Comparison of ENCODE assay signal across 13 cellular contexts in the genomic region with DNA sequence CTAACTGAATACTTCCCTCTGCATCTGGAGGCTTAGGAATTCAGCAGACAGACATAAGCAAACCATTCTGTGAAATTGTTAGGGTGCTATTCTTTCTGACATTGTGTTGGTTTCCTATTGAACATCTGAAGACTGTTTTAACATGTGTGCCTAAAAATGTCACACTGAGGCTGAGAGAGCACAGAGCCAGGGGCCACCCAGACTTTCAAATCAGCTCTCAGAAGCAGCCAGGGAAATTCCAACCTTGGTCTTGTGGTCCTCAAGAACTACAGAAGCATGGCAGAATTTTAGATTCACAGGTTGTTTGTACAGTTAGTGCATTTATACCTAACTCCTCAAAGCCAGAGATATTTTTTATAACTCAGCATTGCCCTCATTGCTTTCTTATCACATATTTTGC.
DNase-seq lines count a peak whose midpoint lies in the region; ATAC-seq and TF ChIP-seq lines count a peak whose summit lies in the region.
"Had no signal": no experiment of that assay in that cellular context is flagged by ENCODE, and none has a peak within 500 bp of the region (broad histone marks: within the 10 kb centered on the region; RNA-seq: fewer than 3 reads in every experiment).

No MANE protein-coding gene starts in this region.

- H3K4me2 ChIP-seq in SK-N-SH: no peak overlapping the region
- H3K4me2 ChIP-seq: BLaER1 treated with 17β-estradiol and CSF1 and Interleukin-3, amounts not matched to agents 10 nM and 100 nM had no signal

- no peak overlapping the region for H3K27ac ChIP-seq in SK-N-SH (ENCODE audit: low read depth in 2 of 2, low read length in 1 of 2)
- H3K27ac ChIP-seq: BLaER1 treated with 17β-estradiol and CSF1 and Interleukin-3, amounts not matched to agents 10 nM and 100 nM; thoracic aorta; VCaP had no signal

- DNase-seq in GM10266 (ENCODE audit: extremely low spot score) (peak; percentile 17), SK-N-SH (no peak), COLO829 (ENCODE audit: low spot score) (no peak), Caco-2 (no peak)
- DNase-seq in activated naive CD4-positive, alpha-beta T cell treated with anti-CD3 and anti-CD28 coated beads, Interleukin-2, amount 50 U/mL, for 72 hours (ENCODE audit: low spot score in 2 of 2): peak in 1 of 2 donors; percentile 13
- DNase-seq: NCI-H1092 had no signal

- peak overlapping the region; percentile 86 to 88 for H3K27ac Mint-ChIP-seq in activated naive CD4-positive, alpha-beta T cell treated with anti-CD3 and anti-CD28 coated beads, Interleukin-2, amount 50 U/mL, for 72 hours
- H3K27ac Mint-ChIP-seq in Caco-2 (ENCODE audit: unreplicated experiment): no peak overlapping the region

- H3K27me3 Mint-ChIP-seq in Caco-2 (ENCODE audit: insufficient read depth, unreplicated experiment): no peaks in the 10 kb centered on the region

- peaks cover 5 to 7% of the 10 kb centered on the region in 2 donors for H3K9me3 Mint-ChIP-seq in activated naive CD4-positive, alpha-beta T cell treated with anti-CD3 and anti-CD28 coated beads, Interleukin-2, amount 50 U/mL, for 72 hours
- H3K9me3 Mint-ChIP-seq in Caco-2 (ENCODE audit: unreplicated experiment): peaks cover 3% of the 10 kb centered on the region

- H3K79me2 ChIP-seq in SK-N-SH (ENCODE audit: insufficient read depth): no peaks in the 10 kb centered on the region

- no peaks in the 10 kb centered on the region for H3F3A ChIP-seq in SK-N-SH (replicated peaks; ENCODE audit: insufficient read depth)

- ATAC-seq in GM19397 (IDR thresholded peaks at IDR 0.05; ENCODE audit: unreplicated experiment) (peak; percentile 86), HG03064 (IDR thresholded peaks at IDR 0.05; ENCODE audit: low read depth, unreplicated experiment) (peak; percentile 65), GM18498 (IDR thresholded peaks at IDR 0.05; ENCODE audit: unreplicated experiment) (no peak)
- ATAC-seq in activated naive CD4-positive, alpha-beta T cell treated with anti-CD3 and anti-CD28 coated beads, Interleukin-2, amount 50 U/mL, for 72 hours: peak; percentile 83 to 85
- ATAC-seq: esophagus mucosa had no signal

- no peak for TF ChIP-seq RAD21 in SK-N-SH (IDR thresholded peaks at IDR 0.05; ENCODE audit: low read length)

- BruUV-seq in Caco-2 (replicated peaks; lab: Mats Ljungman, UMichigan): no TSS peak

- H3K4me3 ChIP-seq in SK-N-SH (ENCODE audit: low read depth in 2 of 2, low read length in 1 of 2) (no peak overlapping the region), Caco-2 (ENCODE audit: low read depth, low read length) (no peak overlapping the region)
- H3K4me3 ChIP-seq: BLaER1 treated with 17β-estradiol and CSF1 and Interleukin-3, amounts not matched to agents 10 nM and 100 nM; thoracic aorta had no signal

- H2AFZ ChIP-seq in SK-N-SH (ENCODE audit: low read depth): no peak overlapping the region

- CTCF ChIA-PET in SK-N-SH (lab: Yijun Ruan, JAX): no interaction called here
- CTCF ChIA-PET in Caco-2 (lab: Charles Lee): no interaction called here

- H3K9ac ChIP-seq in SK-N-SH: no peak overlapping the region
- H3K9ac ChIP-seq: BLaER1 treated with 17β-estradiol and CSF1 and Interleukin-3, amounts not matched to agents 10 nM and 100 nM had no signal

- H3K36me3 Mint-ChIP-seq in activated naive CD4-positive, alpha-beta T cell treated with anti-CD3 and anti-CD28 coated beads, Interleukin-2, amount 50 U/mL, for 72 hours: peaks cover 12 to 17% of the 10 kb centered on the region in 2 donors
- H3K36me3 Mint-ChIP-seq in Caco-2 (ENCODE audit: insufficient read depth, unreplicated experiment): no peaks in the 10 kb centered on the region

- POLR2A ChIA-PET in SK-N-SH (lab: Yijun Ruan, JAX) (no interaction called here), Caco-2 (lab: Charles Lee) (no interaction called here)

- H3K4me1 Mint-ChIP-seq in Caco-2 (ENCODE audit: low read depth, unreplicated experiment): no peaks in the 10 kb centered on the region

- H3K9me3 ChIP-seq in SK-N-SH (no peaks in the 10 kb centered on the region), Caco-2 (no peaks in the 10 kb centered on the region)
- H3K9me3 ChIP-seq: thoracic aorta had no signal

- H3K36me3 ChIP-seq in SK-N-SH (replicated peaks in 1 of 2; ENCODE audit: control insufficient read depth in 1 of 2, insufficient read depth in 2 of 2, low read length in 1 of 2) (no peaks in the 10 kb centered on the region), Caco-2 (ENCODE audit: control insufficient read depth, insufficient read depth, low read length) (no peaks in the 10 kb centered on the region)
- H3K36me3 ChIP-seq: BLaER1 treated with 17β-estradiol and CSF1 and Interleukin-3, amounts not matched to agents 10 nM and 100 nM; thoracic aorta had no signal

- no peaks in the 10 kb centered on the region for H4K20me1 ChIP-seq in SK-N-SH (ENCODE audit: insufficient read depth)
- H4K20me1 ChIP-seq: BLaER1 treated with 17β-estradiol and CSF1 and Interleukin-3, amounts not matched to agents 10 nM and 100 nM had no signal

- TF ChIP-seq EP300 in SK-N-SH (IDR thresholded peaks at IDR 0.05; ENCODE audit: borderline replicate concordance in 1 of 2, low read depth in 1 of 2, low read length in 1 of 2): no peak

- intact Hi-C loops in Caco-2 (cut with micrococcal nuclease; ENCODE audit: unreplicated experiment): no loop called here

- no peak for TF ChIP-seq CTCF in GM10266 (IDR thresholded peaks at IDR 0.05; ENCODE audit: control insufficient read depth, insufficient read depth, low read depth, missing control alignments)
- TF ChIP-seq CTCF in SK-N-SH (IDR thresholded peaks at IDR 0.05): no peak
- no peak for TF ChIP-seq CTCF in Caco-2 (IDR thresholded peaks at IDR 0.05; ENCODE audit: insufficient read depth in 1 of 2, low read depth in 1 of 2, low read length in 1 of 2, severe bottlenecking in 1 of 2, unreplicated experiment in 1 of 2)

- H3K27me3 ChIP-seq in SK-N-SH (ENCODE audit: insufficient read depth): no peaks in the 10 kb centered on the region
- no peaks in the 10 kb centered on the region for H3K27me3 ChIP-seq in Caco-2 (replicated peaks; ENCODE audit: control insufficient read depth, insufficient read depth, low read length)

- no peak overlapping the region for H3K4me3 Mint-ChIP-seq in Caco-2 (ENCODE audit: unreplicated experiment)

- no peaks in the 10 kb centered on the region for H3K9me2 ChIP-seq in SK-N-SH

- H3K4me1 ChIP-seq in SK-N-SH (ENCODE audit: control insufficient read depth in 1 of 2, insufficient read depth in 2 of 2, low read depth in 1 of 2, low read length in 1 of 2) (no peaks in the 10 kb centered on the region; a peak in 1 of 4 replicates), Caco-2 (no peaks in the 10 kb centered on the region)

TF ChIP-seq in SK-N-SH, 30 proteins besides CTCF, POLR2A, EP300 and RAD21:
- TF ChIP-seq MXI1 (IDR thresholded peaks at IDR 0.05; ENCODE audit: low read depth, low read length): no peak
- no peak for TF ChIP-seq CHD2 (IDR thresholded peaks at IDR 0.05; ENCODE audit: low read length, partially characterized antibody)
- TF ChIP-seq, protein P1, sequence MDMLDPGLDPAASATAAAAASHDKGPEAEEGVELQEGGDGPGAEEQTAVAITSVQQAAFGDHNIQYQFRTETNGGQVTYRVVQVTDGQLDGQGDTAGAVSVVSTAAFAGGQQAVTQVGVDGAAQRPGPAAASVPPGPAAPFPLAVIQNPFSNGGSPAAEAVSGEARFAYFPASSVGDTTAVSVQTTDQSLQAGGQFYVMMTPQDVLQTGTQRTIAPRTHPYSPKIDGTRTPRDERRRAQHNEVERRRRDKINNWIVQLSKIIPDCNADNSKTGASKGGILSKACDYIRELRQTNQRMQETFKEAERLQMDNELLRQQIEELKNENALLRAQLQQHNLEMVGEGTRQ (IDR thresholded peaks at IDR 0.05; ENCODE audit: borderline replicate concordance, low read depth, low read length): no peak
- TF ChIP-seq, protein P2, sequence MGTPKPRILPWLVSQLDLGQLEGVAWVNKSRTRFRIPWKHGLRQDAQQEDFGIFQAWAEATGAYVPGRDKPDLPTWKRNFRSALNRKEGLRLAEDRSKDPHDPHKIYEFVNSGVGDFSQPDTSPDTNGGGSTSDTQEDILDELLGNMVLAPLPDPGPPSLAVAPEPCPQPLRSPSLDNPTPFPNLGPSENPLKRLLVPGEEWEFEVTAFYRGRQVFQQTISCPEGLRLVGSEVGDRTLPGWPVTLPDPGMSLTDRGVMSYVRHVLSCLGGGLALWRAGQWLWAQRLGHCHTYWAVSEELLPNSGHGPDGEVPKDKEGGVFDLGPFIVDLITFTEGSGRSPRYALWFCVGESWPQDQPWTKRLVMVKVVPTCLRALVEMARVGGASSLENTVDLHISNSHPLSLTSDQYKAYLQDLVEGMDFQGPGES (IDR thresholded peaks at IDR 0.05; ENCODE audit: low read depth, low read length): no peak
- no peak for TF ChIP-seq RFX5 (IDR thresholded peaks at IDR 0.05; ENCODE audit: low read length)
